In genomic region chr17:32128470-32128869, GRCh38 we compare ENCODE assay signal across 8 cellular contexts. TPM values are rescaled to one million over a fixed set of nuclear protein-coding genes. Genes with fewer than 3 reads are reported as not detected.
A peak's percentile ranks its signal among the peaks of the same experiment; 100 is the strongest.
DNase-seq lines count a peak whose midpoint lies in the region; ATAC-seq and TF ChIP-seq lines count a peak whose summit lies in the region.
"Not testable (repeated sequence)": the region's sequence is repeated elsewhere in the genome, so short reads cannot be mapped to it uniquely, and the experiment has no call there.

No MANE protein-coding gene starts in this region.

- ATAC-seq in RWPE2 (ENCODE audit: low read depth) = peak; percentile 21; the same call in 1 of the 3 replicates

- H3K4me3 Mint-ChIP-seq in CD14-positive monocyte (peak overlapping the region; percentile 51 to 86), HFFc6 (peak overlapping the region; percentile 93), neural crest cell (peak overlapping the region; percentile 62)
- peak overlapping the region; percentile 87 for H3K4me3 Mint-ChIP-seq in activated T-helper 2 cell treated with anti-CD3 and anti-CD28 coated beads, Interferon-gamma antibody, Interleukin-2, Interleukin-4, amounts not matched to agents 10 μg/mL and 5 μg/mL and 100 μg/mL, durations not matched to agents 14 hours and 24 hours and 36 hours (ENCODE audit: low read depth)

- H3K27ac Mint-ChIP-seq in CD14-positive monocyte (peak overlapping the region in 4 of 7 donors; percentile 14 to 91 (median 52)), HFFc6 (peak overlapping the region; percentile 94; the same call in 1 of the 2 replicates)
- peak overlapping the region; percentile 58 for H3K27ac Mint-ChIP-seq in activated T-helper 2 cell treated with anti-CD3 and anti-CD28 coated beads, Interferon-gamma antibody, Interleukin-2, Interleukin-4, amounts not matched to agents 10 μg/mL and 5 μg/mL and 100 μg/mL, durations not matched to agents 14 hours and 24 hours and 36 hours
- not testable (repeated sequence) for H3K27ac Mint-ChIP-seq in neural crest cell (ENCODE audit: unreplicated experiment)

- H3K4me1 ChIP-seq in RWPE2 (ENCODE audit: insufficient read depth, poor library complexity, severe bottlenecking); colonic mucosa: not testable (repeated sequence)
- peaks cover 27% of the 10 kb centered on the region for H3K4me1 ChIP-seq in left ventricle myocardium inferior
- H3K4me1 ChIP-seq in subcutaneous abdominal adipose tissue (ENCODE audit: control insufficient read depth in 5 of 5, insufficient read depth in 5 of 5, low read length in 5 of 5) = peaks cover 0 to 17% (median 14%) of the 10 kb centered on the region in 5 donors

- DNase-seq in CD14-positive monocyte (ENCODE audit: low spot score); HFFc6; RWPE2 (ENCODE audit: low spot score); activated T-helper 2 cell treated with anti-CD3 and anti-CD28 coated beads, Interferon-gamma antibody, Interleukin-2, Interleukin-4, amounts not matched to agents 10 μg/mL and 5 μg/mL and 100 μg/mL, durations not matched to agents 14 hours and 24 hours and 36 hours (ENCODE audit: low spot score); colonic mucosa; left ventricle myocardium inferior; neural crest cell (ENCODE audit: low read depth, low spot score): not testable (repeated sequence)

- not testable (repeated sequence) for H3K27ac ChIP-seq in RWPE2 (ENCODE audit: poor library complexity, severe bottlenecking); colonic mucosa; subcutaneous abdominal adipose tissue (ENCODE audit: low read depth, low read length)
- peak overlapping the region; percentile 94 for H3K27ac ChIP-seq in left ventricle myocardium inferior (replicated peaks)

- H3K4me1 Mint-ChIP-seq in CD14-positive monocyte = peaks cover 22% of the 10 kb centered on the region
- peaks cover 37% of the 10 kb centered on the region for H3K4me1 Mint-ChIP-seq in HFFc6 (ENCODE audit: low read depth)
- H3K4me1 Mint-ChIP-seq in activated T-helper 2 cell treated with anti-CD3 and anti-CD28 coated beads, Interferon-gamma antibody, Interleukin-2, Interleukin-4, amounts not matched to agents 10 μg/mL and 5 μg/mL and 100 μg/mL, durations not matched to agents 14 hours and 24 hours and 36 hours (ENCODE audit: low read depth) = peaks cover 12% of the 10 kb centered on the region
- peaks cover 13% of the 10 kb centered on the region for H3K4me1 Mint-ChIP-seq in neural crest cell

- not testable (repeated sequence) for H3K36me3 ChIP-seq in RWPE2 (ENCODE audit: low read depth); colonic mucosa; left ventricle myocardium inferior; subcutaneous abdominal adipose tissue (ENCODE audit: control insufficient read depth in 5 of 5, insufficient read depth in 5 of 5, low read length in 5 of 5)

- intact Hi-C loops in CD14-positive monocyte (cut with micrococcal nuclease) = loop anchor here in 1 of 2 donors (10.0 kb wide), 1 partner anchor 54 kb away; no protein-coding TSS in a partner anchor
- intact Hi-C loops in activated T-helper 2 cell treated with anti-CD3 and anti-CD28 coated beads, Interferon-gamma antibody, Interleukin-2, Interleukin-4, amounts not matched to agents 10 μg/mL and 5 μg/mL and 100 μg/mL, durations not matched to agents 14 hours and 24 hours and 36 hours (cut with micrococcal nuclease); colonic mucosa (cut with DNase I); left ventricle myocardium inferior (cut with micrococcal nuclease): not testable (repeated sequence)

- H3K4me3 ChIP-seq in RWPE2 (ENCODE audit: severe bottlenecking) = peak overlapping the region; percentile 76
- H3K4me3 ChIP-seq in colonic mucosa = peak overlapping the region; percentile 54
- peak overlapping the region; percentile 76 for H3K4me3 ChIP-seq in left ventricle myocardium inferior
- H3K4me3 ChIP-seq in subcutaneous abdominal adipose tissue (ENCODE audit: low read depth in 1 of 5, low read length in 5 of 5) = peak overlapping the region; percentile 30 to 88 (median 82)

- not testable (repeated sequence) for H3K36me3 Mint-ChIP-seq in CD14-positive monocyte; HFFc6 (ENCODE audit: low read depth); activated T-helper 2 cell treated with anti-CD3 and anti-CD28 coated beads, Interferon-gamma antibody, Interleukin-2, Interleukin-4, amounts not matched to agents 10 μg/mL and 5 μg/mL and 100 μg/mL, durations not matched to agents 14 hours and 24 hours and 36 hours (ENCODE audit: low read depth); neural crest cell (ENCODE audit: low read depth)

- H3K9me3 Mint-ChIP-seq in CD14-positive monocyte; HFFc6; activated T-helper 2 cell treated with anti-CD3 and anti-CD28 coated beads, Interferon-gamma antibody, Interleukin-2, Interleukin-4, amounts not matched to agents 10 μg/mL and 5 μg/mL and 100 μg/mL, durations not matched to agents 14 hours and 24 hours and 36 hours; neural crest cell: not testable (repeated sequence)

- not testable (repeated sequence) for H3K27me3 ChIP-seq in RWPE2 (ENCODE audit: insufficient read depth, poor library complexity, severe bottlenecking); colonic mucosa; left ventricle myocardium inferior (ENCODE audit: low read depth); subcutaneous abdominal adipose tissue (ENCODE audit: control insufficient read depth in 5 of 5, insufficient read depth in 4 of 5, low read length in 5 of 5)

- not testable (repeated sequence) for TF ChIP-seq CTCF in CD14-positive monocyte (IDR thresholded peaks at IDR 0.05); HFFc6 (IDR thresholded peaks at IDR 0.05); RWPE2 (IDR thresholded peaks at IDR 0.05; ENCODE audit: poor library complexity, severe bottlenecking); colonic mucosa (IDR thresholded peaks at IDR 0.05); left ventricle myocardium inferior (IDR thresholded peaks at IDR 0.05; ENCODE audit: borderline replicate concordance); neural crest cell (conservative IDR thresholded peaks at IDR 0.05)

- not testable (repeated sequence) for H3K9ac ChIP-seq in colonic mucosa (ENCODE audit: low read depth in 2 of 2, low read length in 2 of 2); subcutaneous abdominal adipose tissue (ENCODE audit: low read length in 5 of 5)

- H3K9me3 ChIP-seq in RWPE2 (ENCODE audit: severe bottlenecking); colonic mucosa; left ventricle myocardium inferior (replicated peaks); subcutaneous abdominal adipose tissue (ENCODE audit: control insufficient read depth in 5 of 5, low read length in 5 of 5): not testable (repeated sequence)

- H3K27me3 Mint-ChIP-seq in CD14-positive monocyte (ENCODE audit: low read depth in 3 of 3); HFFc6 (ENCODE audit: insufficient read depth); activated T-helper 2 cell treated with anti-CD3 and anti-CD28 coated beads, Interferon-gamma antibody, Interleukin-2, Interleukin-4, amounts not matched to agents 10 μg/mL and 5 μg/mL and 100 μg/mL, durations not matched to agents 14 hours and 24 hours and 36 hours (ENCODE audit: low read depth); neural crest cell (ENCODE audit: low read depth): not testable (repeated sequence)

RNA-seq across cellular contexts. Expression of gene RHOT1, which starts 13.8 kb away (rescaled TPM):
- 10 to 100 TPM; 45.9 to 51.9 TPM for polyA plus RNA-seq in CD14-positive monocyte
- total RNA-seq in HFFc6 (2021; fragmentation: NEBNext Ultra II Directional; extraction: Animal tissue kit (Norgen Biotek cat#: 25700)) = 10 to 100 TPM; 20.8 to 26.8 (median 23.6) TPM
- 25.2 and 25.7 TPM in 2 replicates for total RNA-seq in activated T-helper 2 cell treated with anti-CD3 and anti-CD28 coated beads, Interferon-gamma antibody, Interleukin-2, Interleukin-4, amounts not matched to agents 10 μg/mL and 5 μg/mL and 100 μg/mL, durations not matched to agents 14 hours and 24 hours and 36 hours
- 10 to 100 TPM; 18.1 to 27.4 TPM for total RNA-seq in colonic mucosa
- total RNA-seq in left ventricle myocardium inferior = 56.9 TPM
- 30.1 and 34.1 TPM in 2 replicates for total RNA-seq in neural crest cell
